21 cellular contexts compared by ENCODE assay signal in genomic region chr15:59194639-59195325, GRCh38. TPM values are rescaled to one million over a fixed set of nuclear protein-coding genes. Genes with fewer than 3 reads are reported as not detected.
DNase-seq lines count a peak whose midpoint lies in the region; ATAC-seq and TF ChIP-seq lines count a peak whose summit lies in the region.
"Had no signal": no experiment of that assay in that cellular context is flagged by ENCODE, and none has a peak within 500 bp of the region (broad histone marks: within the 10 kb centered on the region; RNA-seq: fewer than 3 reads in every experiment).

No MANE protein-coding gene starts in this region.

- peak overlapping the region; percentile 48 for H3K27ac Mint-ChIP-seq in Calu3 (ENCODE audit: unreplicated experiment)
- H3K27ac Mint-ChIP-seq in activated naive CD8-positive, alpha-beta T cell treated with anti-CD3 and anti-CD28 coated beads for 36 hours, result peak overlapping the region; percentile 6
- peak overlapping the region; percentile 34 for H3K27ac Mint-ChIP-seq in chondrocyte (ENCODE audit: unreplicated experiment)
- H3K27ac Mint-ChIP-seq in nephron progenitor cell, result peak overlapping the region; percentile 74
- no peak overlapping the region for H3K27ac Mint-ChIP-seq in T-cell

- H3K9me3 Mint-ChIP-seq in Calu3 (ENCODE audit: low read depth, unreplicated experiment) (no peaks in the 10 kb centered on the region), chondrocyte (ENCODE audit: low read depth) (peaks cover 10% of the 10 kb centered on the region), nephron progenitor cell (no peaks in the 10 kb centered on the region), T-cell (no peaks in the 10 kb centered on the region)
- H3K9me3 Mint-ChIP-seq in activated naive CD8-positive, alpha-beta T cell treated with anti-CD3 and anti-CD28 coated beads for 36 hours, result no peaks in the 10 kb centered on the region

- no TSS peak for BruUV-seq in Calu3 (replicated peaks; lab: Mats Ljungman, UMichigan)

- H3K4me3 Mint-ChIP-seq in Calu3 (ENCODE audit: low read depth, unreplicated experiment) (no peak overlapping the region), chondrocyte (ENCODE audit: unreplicated experiment) (no peak overlapping the region), nephron progenitor cell (no peak overlapping the region), T-cell (no peak overlapping the region)
- H3K4me3 Mint-ChIP-seq in activated naive CD8-positive, alpha-beta T cell treated with anti-CD3 and anti-CD28 coated beads for 36 hours, result no peak overlapping the region

- no peak for DNase-seq in Calu3
- no peak for DNase-seq in activated naive CD8-positive, alpha-beta T cell treated with anti-CD3 and anti-CD28 coated beads for 36 hours
- DNase-seq in chondrocyte (ENCODE audit: low spot score), result no peak
- DNase-seq in nephron progenitor cell, result no peak
- no peak for DNase-seq in NCI-H2029 treated with DMSO at 0.1 percent for 48 hours (lab: John Stamatoyannopoulos, UW)
- DNase-seq in stimulated activated CD4-positive, alpha-beta T cell treated with anti-CD3 and anti-CD28 coated beads, Interleukin-4, amount 100 ng/mL, for 24 hours, result no peak
- no peak for DNase-seq in T-cell
- DNase-seq: DMS53, EL, GOT3, HCEC 1CT, Karpas-422, NCI-H1694, NCI-H2081 treated with DMSO at 0.1 percent for 48 hours, NCI-H2171 treated with DMSO at 0.1 percent for 48 hours, NCI-H526 had no signal

- H3K4me1 Mint-ChIP-seq in Calu3 (ENCODE audit: low read depth, unreplicated experiment) (peaks cover 38% of the 10 kb centered on the region), chondrocyte (ENCODE audit: low read depth) (peaks cover 48% of the 10 kb centered on the region), nephron progenitor cell (peaks cover 27% of the 10 kb centered on the region), T-cell (peaks cover 0 to 6% (median 2%) of the 10 kb centered on the region in 3 donors)
- peaks cover 6% of the 10 kb centered on the region for H3K4me1 Mint-ChIP-seq in activated naive CD8-positive, alpha-beta T cell treated with anti-CD3 and anti-CD28 coated beads for 36 hours

- no peaks in the 10 kb centered on the region for H3K27me3 Mint-ChIP-seq in Calu3 (ENCODE audit: unreplicated experiment)
- no peaks in the 10 kb centered on the region for H3K27me3 Mint-ChIP-seq in activated naive CD8-positive, alpha-beta T cell treated with anti-CD3 and anti-CD28 coated beads for 36 hours
- H3K27me3 Mint-ChIP-seq in chondrocyte (ENCODE audit: low read depth), result no peaks in the 10 kb centered on the region
- peaks cover 2% of the 10 kb centered on the region for H3K27me3 Mint-ChIP-seq in nephron progenitor cell (ENCODE audit: low read depth, poor library complexity)
- peaks cover 4 to 15% of the 10 kb centered on the region in 2 donors for H3K27me3 Mint-ChIP-seq in T-cell

- intact Hi-C loops in Calu3 (cut with micrococcal nuclease; ENCODE audit: unreplicated experiment), result no loop called here

- TF ChIP-seq CTCF in Calu3 (IDR thresholded peaks at IDR 0.05; ENCODE audit: unreplicated experiment) (no peak), chondrocyte (IDR thresholded peaks at IDR 0.05) (no peak), nephron progenitor cell (IDR thresholded peaks at IDR 0.05) (no peak)

- CTCF ChIA-PET in Calu3 (lab: Charles Lee), result interaction anchor here (0.6 to 0.7 kb wide), 2 partner anchors 43 to 184 kb away, joined by 3 to 4 read pairs; no protein-coding TSS in a partner anchor
- CTCF ChIA-PET in T-cell (lab: Charles Lee), result no interaction called here

- peaks cover 83% of the 10 kb centered on the region for H3K36me3 Mint-ChIP-seq in Calu3 (ENCODE audit: insufficient read depth, unreplicated experiment)
- peaks cover 1% of the 10 kb centered on the region for H3K36me3 Mint-ChIP-seq in activated naive CD8-positive, alpha-beta T cell treated with anti-CD3 and anti-CD28 coated beads for 36 hours
- H3K36me3 Mint-ChIP-seq in chondrocyte (ENCODE audit: low read depth), result peaks cover 40% of the 10 kb centered on the region
- peaks cover 57% of the 10 kb centered on the region for H3K36me3 Mint-ChIP-seq in nephron progenitor cell (ENCODE audit: low read depth)
- no peaks in the 10 kb centered on the region for H3K36me3 Mint-ChIP-seq in T-cell

- POLR2A ChIA-PET in T-cell (lab: Charles Lee), result no interaction called here

- ATAC-seq in GM21723 (IDR thresholded peaks at IDR 0.05; ENCODE audit: unreplicated experiment), result no peak
- ATAC-seq in T-cell (replicated peaks in 1 of 4), result no peak
- ATAC-seq: Right ventricle myocardium inferior had no signal

RNA-seq across cellular contexts. Expression of gene LDHAL6B, which starts 11.9 kb away (rescaled TPM):
- not detected in 2 replicates for total RNA-seq in Calu3 (2022)
- not detected for total RNA-seq in activated naive CD8-positive, alpha-beta T cell treated with anti-CD3 and anti-CD28 coated beads for 36 hours
- not detected in 3 replicates for total RNA-seq in chondrocyte
- total RNA-seq in T-cell, result not detected
- total RNA-seq: HT1080, M059J, Right ventricle myocardium inferior, SJSA1 had no signal

Comparison
In these comparisons a context has a peak if more than half of its experiments do, and no peak if none do; other contexts are left out.
1. H3K27ac Mint-ChIP-seq: peak in Calu3 (single experiment), activated naive CD8-positive, alpha-beta T cell treated with anti-CD3 and anti-CD28 coated beads for 36 hours (single experiment), chondrocyte (single experiment) and nephron progenitor cell (single experiment); none in T-cell (0 of 2).